ENCODE assay signal across 12 cellular contexts in the genomic region with DNA sequence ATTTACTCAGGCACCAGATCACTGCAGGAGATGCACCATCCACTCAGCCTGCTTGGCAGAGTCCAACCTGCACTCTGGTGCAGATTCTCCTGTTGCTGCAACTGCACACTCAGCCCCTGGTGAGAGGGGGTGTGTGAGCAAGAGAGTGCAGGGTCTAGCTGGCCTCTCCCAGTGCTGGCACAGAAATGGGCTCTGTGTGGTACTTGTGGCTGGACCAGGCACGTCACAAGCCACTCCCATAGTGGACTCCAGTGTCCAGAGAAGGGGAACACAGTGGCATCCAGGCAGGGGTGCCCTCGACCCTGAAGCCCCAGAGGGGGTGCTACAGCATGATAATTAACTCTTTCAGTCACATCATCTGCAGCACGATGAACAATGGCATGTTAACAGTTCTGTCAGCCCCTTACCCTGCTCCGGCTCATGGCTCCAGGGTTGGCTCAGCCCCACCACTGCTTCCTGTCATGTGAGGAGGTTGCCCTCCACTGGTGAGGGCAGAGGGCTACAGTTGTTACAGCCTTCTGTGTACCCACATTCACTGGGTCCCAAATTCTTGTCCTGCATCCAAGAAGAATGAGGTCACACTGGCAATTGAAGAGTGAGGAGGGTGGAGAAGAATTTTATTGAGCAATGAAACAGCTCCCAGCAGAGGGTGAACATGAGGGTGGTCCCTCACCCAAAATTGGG.
DNase-seq lines count a peak whose midpoint lies in the region; ATAC-seq and TF ChIP-seq lines count a peak whose summit lies in the region.
"Had no signal": no experiment of that assay in that cellular context is flagged by ENCODE, and none has a peak within 500 bp of the region (broad histone marks: within the 10 kb centered on the region; RNA-seq: fewer than 3 reads in every experiment).

No MANE protein-coding gene starts in this region.

- DNase-seq in AG04449 (ENCODE audit: low read depth, low spot score) (no peak), RWPE2 (ENCODE audit: low spot score) (no peak), foreskin keratinocyte (peak in 1 of 2 donors; percentile 18), amniotic stem cell (lab: John Stamatoyannopoulos, UW) (no peak)
- no peak for DNase-seq in stimulated activated CD4-positive, alpha-beta T cell treated with anti-CD3 and anti-CD28 coated beads, Interleukin-4, amount 100 ng/mL, for 4 hours
- DNase-seq: activated CD8-positive, alpha-beta memory T cell treated with anti-CD3 and anti-CD28 coated beads, Interleukin-2, amount 10 ng/mL, durations not matched to agents 7 days and 5 days; NCI-H1105; sigmoid colon; T-helper 17 cell had no signal

- no peaks in the 10 kb centered on the region for H3K36me3 ChIP-seq in RWPE2 (ENCODE audit: low read depth)
- H3K36me3 ChIP-seq: sigmoid colon had no signal

- H3K4me3 ChIP-seq in AG04449 (ENCODE audit: low read depth, low read length) (no peak overlapping the region), GM12875 (ENCODE audit: low read depth, low read length) (no peak overlapping the region), RWPE2 (ENCODE audit: severe bottlenecking) (no peak overlapping the region)
- H3K4me3 ChIP-seq: sigmoid colon had no signal

- no peaks in the 10 kb centered on the region for H3K9me3 ChIP-seq in RWPE2 (ENCODE audit: severe bottlenecking)
- H3K9me3 ChIP-seq: sigmoid colon had no signal

- H3K4me1 ChIP-seq in RWPE2 (ENCODE audit: insufficient read depth, poor library complexity, severe bottlenecking): peaks cover 6% of the 10 kb centered on the region
- H3K4me1 ChIP-seq in foreskin keratinocyte: peaks cover 12% of the 10 kb centered on the region
- H3K4me1 ChIP-seq: sigmoid colon had no signal

- CTCF ChIA-PET in AG04449 (lab: Yijun Ruan, JAX): no interaction called here

- POLR2A ChIA-PET in AG04449 (lab: Yijun Ruan, JAX): no interaction called here

- no peaks in the 10 kb centered on the region for H3K27me3 ChIP-seq in RWPE2 (ENCODE audit: insufficient read depth, poor library complexity, severe bottlenecking)
- H3K27me3 ChIP-seq in foreskin keratinocyte: peaks cover 29% of the 10 kb centered on the region
- H3K27me3 ChIP-seq: sigmoid colon had no signal

- H3K27ac ChIP-seq in RWPE2 (ENCODE audit: poor library complexity, severe bottlenecking): no peak overlapping the region
- no peak overlapping the region for H3K27ac ChIP-seq in foreskin keratinocyte
- H3K27ac ChIP-seq: sigmoid colon had no signal

- 0 out of 3 replicates have a peak, but pooled peaks have one; percentile 36 for ATAC-seq in RWPE2 (ENCODE audit: low read depth)
- peak; percentile 48 for ATAC-seq in foreskin keratinocyte
- no peak for ATAC-seq in GM21737 (IDR thresholded peaks at IDR 0.05; ENCODE audit: unreplicated experiment)
- no peak for ATAC-seq in HG02938 (IDR thresholded peaks at IDR 0.05; ENCODE audit: unreplicated experiment)
- ATAC-seq: activated CD8-positive, alpha-beta memory T cell treated with anti-CD3 and anti-CD28 coated beads, Interleukin-2, amount 10 ng/mL, durations not matched to agents 7 days and 5 days; T-helper 17 cell had no signal

- peak; percentile 16 for TF ChIP-seq CTCF in AG04449 (IDR thresholded peaks at IDR 0.05; ENCODE audit: insufficient read depth, low read length, missing control alignments)
- TF ChIP-seq CTCF in GM12875 (IDR thresholded peaks at IDR 0.05; ENCODE audit: borderline replicate concordance, insufficient read depth, low read depth, low read length): peak; percentile 22; the same call in 1 of the 2 replicates
- TF ChIP-seq CTCF in RWPE2 (IDR thresholded peaks at IDR 0.05; ENCODE audit: poor library complexity, severe bottlenecking): no peak
- peak; percentile 48 for TF ChIP-seq CTCF in foreskin keratinocyte (conservative IDR thresholded peaks at IDR 0.05)

Comparison
In these comparisons a context has a peak if more than half of its experiments do, and no peak if none do; other contexts are left out.
1. ATAC-seq: peak in RWPE2 (single experiment) and foreskin keratinocyte (single experiment); none in GM21737 (single experiment) and HG02938 (single experiment).